13 cellular contexts compared by ENCODE assay signal in genomic region chr2:44188696-44189095, GRCh38.
"Had no signal": no experiment of that assay in that cellular context is flagged by ENCODE, and none has a peak within 500 bp of the region (broad histone marks: within the 10 kb centered on the region; RNA-seq: fewer than 3 reads in every experiment).

No MANE protein-coding gene starts in this region.

- H3K27ac Mint-ChIP-seq: T-helper 17 cell had no signal

- ATAC-seq: naive thymus-derived CD4-positive, alpha-beta T cell; psoas muscle; T-helper 17 cell; upper lobe of right lung had no signal

- H3K9me3 Mint-ChIP-seq: naive thymus-derived CD4-positive, alpha-beta T cell had no signal

- DNase-seq: activated CD4-positive, alpha-beta T cell treated with anti-CD3 and anti-CD28 coated beads, Interleukin-2, amount 50 U/mL, for 1 hour; activated effector memory CD4-positive, alpha-beta T cell treated with anti-CD3 and anti-CD28 coated beads, Interleukin-2, amount 50 U/mL, for 16 hours; activated T-cell treated with anti-CD3 and anti-CD28 coated beads, Interleukin-2, amount 50 U/mL, for 1 hour; caudate nucleus; cortex of kidney; effector memory CD4-positive, alpha-beta T cell; hippocampal formation; naive thymus-derived CD4-positive, alpha-beta T cell; psoas muscle; right lobe of liver; stimulated activated naive CD4-positive, alpha-beta T cell; T-helper 17 cell; upper lobe of right lung had no signal

- H3K27me3 Mint-ChIP-seq: naive thymus-derived CD4-positive, alpha-beta T cell; T-helper 17 cell had no signal
